Comparison of ENCODE assay signal across 18 cellular contexts in genomic region chr10:110900983-110901382, GRCh38.
"Had no signal": no experiment of that assay in that cellular context is flagged by ENCODE, and none has a peak within 500 bp of the region (broad histone marks: within the 10 kb centered on the region; RNA-seq: fewer than 3 reads in every experiment).

No MANE protein-coding gene starts in this region.

- ATAC-seq: heart right ventricle, left ventricle myocardium superior had no signal

- H3K9me3 ChIP-seq: esophagus muscularis mucosa, heart right ventricle, tibial artery had no signal

- H3K4me1 ChIP-seq: tibial artery had no signal

- H3K27ac ChIP-seq: brain microvascular endothelial cell, heart right ventricle, tibial artery had no signal

- H3K27ac Mint-ChIP-seq: activated naive CD8-positive, alpha-beta T cell treated with anti-CD3 and anti-CD28 coated beads, Interleukin-2, amount 10 ng/mL, durations not matched to agents 7 days and 5 days; nephron progenitor cell had no signal

- H3K9me3 Mint-ChIP-seq: activated CD4-positive, alpha-beta T cell treated with anti-CD3 and anti-CD28 coated beads, Interleukin-2, amount 10 ng/mL, durations not matched to agents 24 days and 14 days; activated naive CD8-positive, alpha-beta T cell treated with anti-CD3 and anti-CD28 coated beads, Interleukin-2, amount 10 ng/mL, durations not matched to agents 7 days and 5 days; activated T-helper 1 cell treated with anti-CD3 and anti-CD28 coated beads, Interleukin-12 subunit alpha, Interleukin-12 subunit beta, Interleukin-2, Interleukin-4 antibody, amounts not matched to agents 30 ng/mL and 10 ng/mL and 1 ng/mL, durations not matched to agents 14 hours and 24 hours and 36 hours; nephron progenitor cell had no signal

- DNase-seq: activated CD4-positive, alpha-beta T cell treated with anti-CD3 and anti-CD28 coated beads, Interleukin-2, amount 10 ng/mL, durations not matched to agents 24 days and 14 days; activated CD8-positive, alpha-beta memory T cell treated with anti-CD3 and anti-CD28 coated beads, Interleukin-2, amount 50 U/mL, for 4 hours; activated naive CD8-positive, alpha-beta T cell treated with anti-CD3 and anti-CD28 coated beads, Interleukin-2, amount 10 ng/mL, durations not matched to agents 7 days and 5 days; anterior cingulate cortex; brain microvascular endothelial cell; cerebellar nuclear complex; effector CD4-positive, alpha-beta T cell; heart right ventricle; left ventricle myocardium superior; nephron progenitor cell; nucleus accumbens; retina; stimulated activated naive CD4-positive, alpha-beta T cell; substantia nigra; T-helper 1 cell; tibial artery had no signal

- H3K27me3 ChIP-seq: brain microvascular endothelial cell, esophagus muscularis mucosa, heart right ventricle, tibial artery had no signal

- H3K4me3 ChIP-seq: esophagus muscularis mucosa, heart right ventricle, tibial artery had no signal

- H3K27me3 Mint-ChIP-seq: activated CD4-positive, alpha-beta T cell treated with anti-CD3 and anti-CD28 coated beads, Interleukin-2, amount 10 ng/mL, durations not matched to agents 24 days and 14 days had no signal

- H3K4me3 Mint-ChIP-seq: activated CD4-positive, alpha-beta T cell treated with anti-CD3 and anti-CD28 coated beads, Interleukin-2, amount 10 ng/mL, durations not matched to agents 24 days and 14 days; activated naive CD8-positive, alpha-beta T cell treated with anti-CD3 and anti-CD28 coated beads, Interleukin-2, amount 10 ng/mL, durations not matched to agents 7 days and 5 days; activated T-helper 1 cell treated with anti-CD3 and anti-CD28 coated beads, Interleukin-12 subunit alpha, Interleukin-12 subunit beta, Interleukin-2, Interleukin-4 antibody, amounts not matched to agents 30 ng/mL and 10 ng/mL and 1 ng/mL, durations not matched to agents 14 hours and 24 hours and 36 hours; nephron progenitor cell had no signal
